1 cellular context compared by ENCODE assay signal in the genomic region with DNA sequence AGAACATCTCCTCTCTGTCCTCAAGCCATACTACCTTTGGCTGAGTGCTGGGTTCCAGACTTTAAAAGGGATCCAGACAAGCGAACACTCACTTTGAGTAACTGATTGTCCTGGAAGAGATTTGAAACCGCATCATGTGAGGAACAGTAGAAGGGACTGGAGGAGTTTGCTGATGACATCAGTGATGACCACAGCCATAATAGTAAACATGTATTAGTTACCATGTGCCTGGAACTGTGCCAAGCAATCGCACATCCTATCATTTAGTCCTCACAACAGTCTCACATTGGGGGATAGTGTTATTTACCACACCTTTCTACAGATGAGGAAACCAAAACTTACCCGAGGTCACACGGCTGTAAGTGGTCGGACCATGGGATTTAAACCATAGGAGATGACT.
A peak's percentile ranks its signal among the peaks of the same experiment; 100 is the strongest.
TF ChIP-seq lines count a peak whose summit lies in the region.

No MANE protein-coding gene starts in this region.

TF ChIP-seq in K562, 482 proteins besides CTCF, POLR2A, EP300 and RAD21 (continued from another document):
- TF ChIP-seq, protein P1, sequence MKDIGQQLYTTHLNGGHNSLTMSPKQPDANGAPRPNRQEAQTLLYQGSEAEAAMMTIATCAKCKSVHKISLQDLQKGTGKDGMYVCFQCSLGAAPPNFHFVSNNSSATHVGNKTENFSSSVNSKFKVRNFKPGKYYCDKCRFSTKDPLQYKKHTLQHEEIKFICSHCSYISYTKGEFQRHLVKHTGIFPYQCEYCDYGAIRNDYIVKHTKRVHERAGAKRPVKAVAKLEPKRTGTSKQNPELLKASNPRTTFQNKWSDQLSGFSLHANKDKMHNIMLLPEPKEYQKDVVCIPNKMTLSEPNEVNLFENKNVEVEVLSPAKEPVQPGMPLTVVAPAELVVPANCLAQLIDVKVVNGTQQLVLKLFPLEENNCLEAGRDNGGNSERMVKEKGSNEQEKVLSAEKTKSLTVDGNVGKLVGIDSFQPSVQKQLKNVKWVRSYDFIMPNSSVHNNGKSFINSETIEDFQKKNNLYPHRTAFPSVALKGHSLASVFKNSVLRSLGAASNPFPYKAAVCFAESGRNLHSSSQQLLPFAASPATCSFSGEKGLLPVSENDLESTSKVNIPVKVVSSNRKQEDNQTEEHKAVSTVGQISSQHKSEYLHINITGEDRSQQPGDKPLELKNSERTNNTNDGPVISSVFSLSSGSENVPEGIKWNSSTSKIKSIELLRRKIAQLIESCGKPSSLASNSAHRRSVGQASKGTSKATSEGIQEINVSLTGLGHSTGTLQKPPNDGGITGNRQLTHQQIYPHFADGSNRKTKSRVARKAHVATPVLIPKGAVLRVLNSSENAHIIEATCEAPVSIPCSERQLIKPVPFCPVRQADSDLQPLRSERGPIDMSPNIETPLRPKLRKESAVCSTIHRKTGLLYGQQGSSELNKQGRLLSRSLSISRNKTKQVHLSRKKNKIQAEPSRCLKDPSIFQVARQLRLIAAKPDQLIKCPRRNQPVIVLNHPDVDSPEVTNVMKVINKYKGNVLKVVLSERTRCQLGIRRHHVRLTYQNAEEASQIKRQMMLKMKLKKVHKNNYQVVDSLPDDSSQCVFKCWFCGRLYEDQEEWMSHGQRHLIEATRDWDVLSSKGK (CRISPR knock-in tag; IDR thresholded peaks at IDR 0.05) = no peak
- TF ChIP-seq BRD9 (IDR thresholded peaks at IDR 0.05; ENCODE audit: low read depth, partially characterized antibody) (no peak), ZNF124 (CRISPR knock-in tag; IDR thresholded peaks at IDR 0.05) (no peak), MTF1 (CRISPR knock-in tag; IDR thresholded peaks at IDR 0.05; ENCODE audit: borderline replicate concordance) (no peak), MTA3 (IDR thresholded peaks at IDR 0.05; ENCODE audit: borderline replicate concordance) (no peak), JUND (IDR thresholded peaks at IDR 0.05; ENCODE audit: borderline replicate concordance, low read depth, low read length) (no peak; the same call in 1 of the 2 replicates), JUND (tag; IDR thresholded peaks at IDR 0.05; ENCODE audit: borderline replicate concordance, low read depth, low read length) (0 out of 3 replicates have a peak, but pooled peaks have one; percentile 48), NCOA4 (IDR thresholded peaks at IDR 0.05; ENCODE audit: partially characterized antibody) (no peak), NFXL1 (CRISPR knock-in tag; IDR thresholded peaks at IDR 0.05) (no peak), ATF1 (CRISPR knock-in tag; IDR thresholded peaks at IDR 0.05) (no peak), ATF1 (tag; IDR thresholded peaks at IDR 0.05) (peak; percentile 64), NFIC (IDR thresholded peaks at IDR 0.05) (peak; percentile 73)
- TF ChIP-seq, protein P2, sequence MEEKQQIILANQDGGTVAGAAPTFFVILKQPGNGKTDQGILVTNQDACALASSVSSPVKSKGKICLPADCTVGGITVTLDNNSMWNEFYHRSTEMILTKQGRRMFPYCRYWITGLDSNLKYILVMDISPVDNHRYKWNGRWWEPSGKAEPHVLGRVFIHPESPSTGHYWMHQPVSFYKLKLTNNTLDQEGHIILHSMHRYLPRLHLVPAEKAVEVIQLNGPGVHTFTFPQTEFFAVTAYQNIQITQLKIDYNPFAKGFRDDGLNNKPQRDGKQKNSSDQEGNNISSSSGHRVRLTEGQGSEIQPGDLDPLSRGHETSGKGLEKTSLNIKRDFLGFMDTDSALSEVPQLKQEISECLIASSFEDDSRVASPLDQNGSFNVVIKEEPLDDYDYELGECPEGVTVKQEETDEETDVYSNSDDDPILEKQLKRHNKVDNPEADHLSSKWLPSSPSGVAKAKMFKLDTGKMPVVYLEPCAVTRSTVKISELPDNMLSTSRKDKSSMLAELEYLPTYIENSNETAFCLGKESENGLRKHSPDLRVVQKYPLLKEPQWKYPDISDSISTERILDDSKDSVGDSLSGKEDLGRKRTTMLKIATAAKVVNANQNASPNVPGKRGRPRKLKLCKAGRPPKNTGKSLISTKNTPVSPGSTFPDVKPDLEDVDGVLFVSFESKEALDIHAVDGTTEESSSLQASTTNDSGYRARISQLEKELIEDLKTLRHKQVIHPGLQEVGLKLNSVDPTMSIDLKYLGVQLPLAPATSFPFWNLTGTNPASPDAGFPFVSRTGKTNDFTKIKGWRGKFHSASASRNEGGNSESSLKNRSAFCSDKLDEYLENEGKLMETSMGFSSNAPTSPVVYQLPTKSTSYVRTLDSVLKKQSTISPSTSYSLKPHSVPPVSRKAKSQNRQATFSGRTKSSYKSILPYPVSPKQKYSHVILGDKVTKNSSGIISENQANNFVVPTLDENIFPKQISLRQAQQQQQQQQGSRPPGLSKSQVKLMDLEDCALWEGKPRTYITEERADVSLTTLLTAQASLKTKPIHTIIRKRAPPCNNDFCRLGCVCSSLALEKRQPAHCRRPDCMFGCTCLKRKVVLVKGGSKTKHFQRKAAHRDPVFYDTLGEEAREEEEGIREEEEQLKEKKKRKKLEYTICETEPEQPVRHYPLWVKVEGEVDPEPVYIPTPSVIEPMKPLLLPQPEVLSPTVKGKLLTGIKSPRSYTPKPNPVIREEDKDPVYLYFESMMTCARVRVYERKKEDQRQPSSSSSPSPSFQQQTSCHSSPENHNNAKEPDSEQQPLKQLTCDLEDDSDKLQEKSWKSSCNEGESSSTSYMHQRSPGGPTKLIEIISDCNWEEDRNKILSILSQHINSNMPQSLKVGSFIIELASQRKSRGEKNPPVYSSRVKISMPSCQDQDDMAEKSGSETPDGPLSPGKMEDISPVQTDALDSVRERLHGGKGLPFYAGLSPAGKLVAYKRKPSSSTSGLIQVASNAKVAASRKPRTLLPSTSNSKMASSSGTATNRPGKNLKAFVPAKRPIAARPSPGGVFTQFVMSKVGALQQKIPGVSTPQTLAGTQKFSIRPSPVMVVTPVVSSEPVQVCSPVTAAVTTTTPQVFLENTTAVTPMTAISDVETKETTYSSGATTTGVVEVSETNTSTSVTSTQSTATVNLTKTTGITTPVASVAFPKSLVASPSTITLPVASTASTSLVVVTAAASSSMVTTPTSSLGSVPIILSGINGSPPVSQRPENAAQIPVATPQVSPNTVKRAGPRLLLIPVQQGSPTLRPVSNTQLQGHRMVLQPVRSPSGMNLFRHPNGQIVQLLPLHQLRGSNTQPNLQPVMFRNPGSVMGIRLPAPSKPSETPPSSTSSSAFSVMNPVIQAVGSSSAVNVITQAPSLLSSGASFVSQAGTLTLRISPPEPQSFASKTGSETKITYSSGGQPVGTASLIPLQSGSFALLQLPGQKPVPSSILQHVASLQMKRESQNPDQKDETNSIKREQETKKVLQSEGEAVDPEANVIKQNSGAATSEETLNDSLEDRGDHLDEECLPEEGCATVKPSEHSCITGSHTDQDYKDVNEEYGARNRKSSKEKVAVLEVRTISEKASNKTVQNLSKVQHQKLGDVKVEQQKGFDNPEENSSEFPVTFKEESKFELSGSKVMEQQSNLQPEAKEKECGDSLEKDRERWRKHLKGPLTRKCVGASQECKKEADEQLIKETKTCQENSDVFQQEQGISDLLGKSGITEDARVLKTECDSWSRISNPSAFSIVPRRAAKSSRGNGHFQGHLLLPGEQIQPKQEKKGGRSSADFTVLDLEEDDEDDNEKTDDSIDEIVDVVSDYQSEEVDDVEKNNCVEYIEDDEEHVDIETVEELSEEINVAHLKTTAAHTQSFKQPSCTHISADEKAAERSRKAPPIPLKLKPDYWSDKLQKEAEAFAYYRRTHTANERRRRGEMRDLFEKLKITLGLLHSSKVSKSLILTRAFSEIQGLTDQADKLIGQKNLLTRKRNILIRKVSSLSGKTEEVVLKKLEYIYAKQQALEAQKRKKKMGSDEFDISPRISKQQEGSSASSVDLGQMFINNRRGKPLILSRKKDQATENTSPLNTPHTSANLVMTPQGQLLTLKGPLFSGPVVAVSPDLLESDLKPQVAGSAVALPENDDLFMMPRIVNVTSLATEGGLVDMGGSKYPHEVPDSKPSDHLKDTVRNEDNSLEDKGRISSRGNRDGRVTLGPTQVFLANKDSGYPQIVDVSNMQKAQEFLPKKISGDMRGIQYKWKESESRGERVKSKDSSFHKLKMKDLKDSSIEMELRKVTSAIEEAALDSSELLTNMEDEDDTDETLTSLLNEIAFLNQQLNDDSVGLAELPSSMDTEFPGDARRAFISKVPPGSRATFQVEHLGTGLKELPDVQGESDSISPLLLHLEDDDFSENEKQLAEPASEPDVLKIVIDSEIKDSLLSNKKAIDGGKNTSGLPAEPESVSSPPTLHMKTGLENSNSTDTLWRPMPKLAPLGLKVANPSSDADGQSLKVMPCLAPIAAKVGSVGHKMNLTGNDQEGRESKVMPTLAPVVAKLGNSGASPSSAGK (IDR thresholded peaks at IDR 0.05) = no peak
- TF ChIP-seq, protein P3, sequence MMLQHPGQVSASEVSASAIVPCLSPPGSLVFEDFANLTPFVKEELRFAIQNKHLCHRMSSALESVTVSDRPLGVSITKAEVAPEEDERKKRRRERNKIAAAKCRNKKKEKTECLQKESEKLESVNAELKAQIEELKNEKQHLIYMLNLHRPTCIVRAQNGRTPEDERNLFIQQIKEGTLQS (IDR thresholded peaks at IDR 0.05) = peak; percentile 60
- TF ChIP-seq, protein P3 (CRISPR knock-in tag; conservative IDR thresholded peaks at IDR 0.05) = no peak
- TF ChIP-seq, protein P4, sequence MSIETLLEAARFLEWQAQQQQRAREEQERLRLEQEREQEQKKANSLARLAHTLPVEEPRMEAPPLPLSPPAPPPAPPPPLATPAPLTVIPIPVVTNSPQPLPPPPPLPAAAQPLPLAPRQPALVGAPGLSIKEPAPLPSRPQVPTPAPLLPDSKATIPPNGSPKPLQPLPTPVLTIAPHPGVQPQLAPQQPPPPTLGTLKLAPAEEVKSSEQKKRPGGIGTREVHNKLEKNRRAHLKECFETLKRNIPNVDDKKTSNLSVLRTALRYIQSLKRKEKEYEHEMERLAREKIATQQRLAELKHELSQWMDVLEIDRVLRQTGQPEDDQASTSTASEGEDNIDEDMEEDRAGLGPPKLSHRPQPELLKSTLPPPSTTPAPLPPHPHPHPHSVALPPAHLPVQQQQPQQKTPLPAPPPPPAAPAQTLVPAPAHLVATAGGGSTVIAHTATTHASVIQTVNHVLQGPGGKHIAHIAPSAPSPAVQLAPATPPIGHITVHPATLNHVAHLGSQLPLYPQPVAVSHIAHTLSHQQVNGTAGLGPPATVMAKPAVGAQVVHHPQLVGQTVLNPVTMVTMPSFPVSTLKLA (conservative IDR thresholded peaks at IDR 0.05) = no peak
- TF ChIP-seq, protein P5, sequence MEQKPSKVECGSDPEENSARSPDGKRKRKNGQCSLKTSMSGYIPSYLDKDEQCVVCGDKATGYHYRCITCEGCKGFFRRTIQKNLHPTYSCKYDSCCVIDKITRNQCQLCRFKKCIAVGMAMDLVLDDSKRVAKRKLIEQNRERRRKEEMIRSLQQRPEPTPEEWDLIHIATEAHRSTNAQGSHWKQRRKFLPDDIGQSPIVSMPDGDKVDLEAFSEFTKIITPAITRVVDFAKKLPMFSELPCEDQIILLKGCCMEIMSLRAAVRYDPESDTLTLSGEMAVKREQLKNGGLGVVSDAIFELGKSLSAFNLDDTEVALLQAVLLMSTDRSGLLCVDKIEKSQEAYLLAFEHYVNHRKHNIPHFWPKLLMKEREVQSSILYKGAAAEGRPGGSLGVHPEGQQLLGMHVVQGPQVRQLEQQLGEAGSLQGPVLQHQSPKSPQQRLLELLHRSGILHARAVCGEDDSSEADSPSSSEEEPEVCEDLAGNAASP (IDR thresholded peaks at IDR 0.05) = no peak
- TF ChIP-seq, protein P6, sequence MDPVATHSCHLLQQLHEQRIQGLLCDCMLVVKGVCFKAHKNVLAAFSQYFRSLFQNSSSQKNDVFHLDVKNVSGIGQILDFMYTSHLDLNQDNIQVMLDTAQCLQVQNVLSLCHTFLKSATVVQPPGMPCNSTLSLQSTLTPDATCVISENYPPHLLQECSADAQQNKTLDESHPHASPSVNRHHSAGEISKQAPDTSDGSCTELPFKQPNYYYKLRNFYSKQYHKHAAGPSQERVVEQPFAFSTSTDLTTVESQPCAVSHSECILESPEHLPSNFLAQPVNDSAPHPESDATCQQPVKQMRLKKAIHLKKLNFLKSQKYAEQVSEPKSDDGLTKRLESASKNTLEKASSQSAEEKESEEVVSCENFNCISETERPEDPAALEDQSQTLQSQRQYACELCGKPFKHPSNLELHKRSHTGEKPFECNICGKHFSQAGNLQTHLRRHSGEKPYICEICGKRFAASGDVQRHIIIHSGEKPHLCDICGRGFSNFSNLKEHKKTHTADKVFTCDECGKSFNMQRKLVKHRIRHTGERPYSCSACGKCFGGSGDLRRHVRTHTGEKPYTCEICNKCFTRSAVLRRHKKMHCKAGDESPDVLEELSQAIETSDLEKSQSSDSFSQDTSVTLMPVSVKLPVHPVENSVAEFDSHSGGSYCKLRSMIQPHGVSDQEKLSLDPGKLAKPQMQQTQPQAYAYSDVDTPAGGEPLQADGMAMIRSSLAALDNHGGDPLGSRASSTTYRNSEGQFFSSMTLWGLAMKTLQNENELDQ (CRISPR knock-in tag; IDR thresholded peaks at IDR 0.05; ENCODE audit: borderline replicate concordance) = no peak
